Comparison of ENCODE assay signal across 8 cellular contexts in the genomic region with DNA sequence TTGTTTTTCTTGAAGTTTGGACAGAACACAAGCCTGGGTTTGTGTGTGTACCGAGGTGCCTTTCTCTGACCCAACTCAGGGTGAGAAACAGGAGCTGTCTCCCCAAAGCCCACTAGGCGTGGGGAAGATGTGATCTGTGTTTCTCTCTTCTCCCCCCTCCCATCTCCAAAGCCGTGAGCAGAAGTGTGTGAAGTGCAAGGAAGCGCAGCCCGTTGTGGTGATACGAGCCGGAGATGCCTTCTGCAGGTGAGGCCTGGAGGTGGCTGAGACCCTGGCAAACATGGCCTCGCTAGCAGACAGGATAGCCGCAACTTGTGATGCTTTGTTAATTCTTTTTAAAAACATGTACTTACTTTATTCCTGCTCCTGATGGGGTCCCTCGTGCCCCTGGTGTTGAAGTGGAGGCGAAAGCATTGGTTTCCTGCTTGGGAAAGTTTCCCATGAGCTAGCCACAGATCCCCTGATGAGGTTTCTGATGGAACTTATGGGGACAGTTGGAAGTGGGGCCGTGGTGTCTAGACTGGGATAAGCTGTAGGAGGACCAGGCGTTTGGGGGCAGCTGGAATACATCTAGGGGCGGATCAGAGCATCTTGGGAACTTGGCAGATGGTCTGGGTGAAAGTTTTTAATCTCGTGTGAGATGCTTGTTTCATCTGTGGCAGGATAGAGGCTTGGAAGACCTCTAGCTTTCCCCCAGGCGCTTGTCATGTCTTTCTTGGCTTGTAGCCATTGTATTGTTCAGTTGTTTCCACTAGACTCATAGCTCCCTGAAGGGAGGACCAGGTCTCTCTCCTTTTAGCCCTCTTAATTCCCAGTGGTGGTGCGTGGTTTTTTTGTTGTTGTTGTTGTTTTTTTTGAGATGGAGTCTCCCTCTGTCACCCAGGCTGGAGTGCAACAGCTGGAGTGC. TPM values are rescaled to one million over a fixed set of nuclear protein-coding genes. Genes with fewer than 3 reads are reported as not detected.
DNase-seq lines count a peak whose midpoint lies in the region; ATAC-seq and TF ChIP-seq lines count a peak whose summit lies in the region.

No MANE protein-coding gene starts in this region.

- no peaks in the 10 kb centered on the region for H3K4me1 ChIP-seq in MM.1S (ENCODE audit: low read length)

- no peaks in the 10 kb centered on the region for H3K27me3 Mint-ChIP-seq in CD4-positive, alpha-beta T cell
- no peaks in the 10 kb centered on the region for H3K27me3 Mint-ChIP-seq in nephron (ENCODE audit: low read depth)

- no peaks in the 10 kb centered on the region for H3K27me3 ChIP-seq in CD4-positive, alpha-beta T cell (ENCODE audit: control insufficient read depth, insufficient read depth, low read length)
- H3K27me3 ChIP-seq in MM.1S (replicated peaks; ENCODE audit: insufficient read depth, low read length) = no peaks in the 10 kb centered on the region
- H3K27me3 ChIP-seq in dorsolateral prefrontal cortex = no peaks in the 10 kb centered on the region

- no peak for ATAC-seq in CD4-positive, alpha-beta T cell (ENCODE audit: poor library complexity)

- peak overlapping the region; percentile 92 for H3K27ac Mint-ChIP-seq in CD4-positive, alpha-beta T cell
- peak overlapping the region in 1 of 3 experiments; percentile 13 for H3K27ac Mint-ChIP-seq in nephron

- CTCF ChIA-PET in CD4-positive, alpha-beta T cell (lab: Charles Lee) = interaction anchor here (1.2 kb wide), 1 partner anchor 30 kb away, joined by 6 read pairs; no protein-coding TSS in a partner anchor

- H3F3A ChIP-seq in MM.1S (ENCODE audit: insufficient read depth, low read length) = peaks cover 7% of the 10 kb centered on the region; the same call in 1 of the 2 replicates

- POLR2A ChIA-PET in CD4-positive, alpha-beta T cell (lab: Charles Lee) = interaction anchor here (0.7 to 8.2 kb wide), 6 partner anchors 15 to 408 kb away, joined by 3 to 71 read pairs (median 3); a partner anchor contains a TSS

- H3K27ac ChIP-seq in CD4-positive, alpha-beta T cell (ENCODE audit: low read depth, low read length) = peak overlapping the region; percentile 57
- H3K27ac ChIP-seq in MM.1S (ENCODE audit: low read length) = peak overlapping the region; percentile 49; the same call in 1 of the 2 replicates
- H3K27ac ChIP-seq in dorsolateral prefrontal cortex = peak overlapping the region in 28 of 59 donors; percentile 33 to 94 (median 78)

- H3K4me3 ChIP-seq in MM.1S (ENCODE audit: low read length) (peak overlapping the region; percentile 80), dorsolateral prefrontal cortex (peak overlapping the region; percentile 63 to 100 (median 98))

- H3K9me3 ChIP-seq in CD4-positive, alpha-beta T cell (ENCODE audit: control insufficient read depth, low read length) = no peaks in the 10 kb centered on the region
- H3K9me3 ChIP-seq in MM.1S (replicated peaks; ENCODE audit: insufficient read depth, low read length) = no peaks in the 10 kb centered on the region

- no peaks in the 10 kb centered on the region for H3K9me2 ChIP-seq in MM.1S (replicated peaks; ENCODE audit: insufficient read depth, low read length)

- no peaks in the 10 kb centered on the region for H3K9me3 Mint-ChIP-seq in CD4-positive, alpha-beta T cell
- H3K9me3 Mint-ChIP-seq in nephron = no peaks in the 10 kb centered on the region

- H3K9ac ChIP-seq in MM.1S (ENCODE audit: low read length) = peak overlapping the region; percentile 72; the same call in 1 of the 2 replicates

- H4K20me1 ChIP-seq in MM.1S (ENCODE audit: insufficient read depth, low read length) = no peaks in the 10 kb centered on the region

- TF ChIP-seq CTCF in CD4-positive, alpha-beta T cell (IDR thresholded peaks at IDR 0.05) = no peak
- TF ChIP-seq CTCF in MM.1S (IDR thresholded peaks at IDR 0.05; ENCODE audit: low read length) (no peak), dorsolateral prefrontal cortex (IDR thresholded peaks at IDR 0.05 in 54 of 56, conservative IDR thresholded peaks at IDR 0.05 in 2 of 56; ENCODE audit: low read depth in 1 of 56, partially characterized antibody in 56 of 56) (no peak), nephron (IDR thresholded peaks at IDR 0.05; ENCODE audit: unreplicated experiment in 3 of 3) (no peak)

- intact Hi-C loops in CD4-positive, alpha-beta T cell (cut with DNase I, micrococcal nuclease) = loop anchor here (1.0 to 10.0 kb wide), 5 partner anchors 132 to 1268 kb away; a partner anchor contains a TSS
- intact Hi-C loops in dorsolateral prefrontal cortex (cut with DNase I) = loop anchor here (2.0 to 5.0 kb wide), 3 partner anchors 44 to 136 kb away; a partner anchor contains a TSS

- peaks cover 46% of the 10 kb centered on the region for H3K4me1 Mint-ChIP-seq in CD4-positive, alpha-beta T cell (ENCODE audit: low read depth)
- H3K4me1 Mint-ChIP-seq in nephron = peaks cover 20% of the 10 kb centered on the region

- H3K79me2 ChIP-seq in MM.1S (ENCODE audit: low read length) = peaks cover 27% of the 10 kb centered on the region

- peak overlapping the region; percentile 58; the same call in 1 of the 2 replicates for H2AFZ ChIP-seq in MM.1S (ENCODE audit: low read length)

- H3K4me3 Mint-ChIP-seq in CD4-positive, alpha-beta T cell = peak overlapping the region; percentile 89
- H3K4me3 Mint-ChIP-seq in nephron = peak overlapping the region; percentile 79 to 88 (median 85)

- DNase-seq in CD4-positive, alpha-beta T cell = no peak
- peak; percentile 19 for DNase-seq in MM.1S
- no peak for DNase-seq in dorsolateral prefrontal cortex
- no peak for DNase-seq in GF-D8 (lab: John Stamatoyannopoulos, UW)
- DNase-seq in GOT3 (lab: John Stamatoyannopoulos, UW) = no peak
- no peak for DNase-seq in NCI-H187 (lab: John Stamatoyannopoulos, UW)
- no peak for DNase-seq in AML-193 (lab: John Stamatoyannopoulos, UW)

- H3K4me2 ChIP-seq in MM.1S (ENCODE audit: low read depth, low read length) = peak overlapping the region; percentile 70; the same call in 1 of the 2 replicates

- H3K36me3 ChIP-seq in MM.1S (replicated peaks; ENCODE audit: insufficient read depth, low read length) = no peaks in the 10 kb centered on the region

- H3K36me3 Mint-ChIP-seq in CD4-positive, alpha-beta T cell (ENCODE audit: low read depth) = peaks cover 28% of the 10 kb centered on the region
- no peaks in the 10 kb centered on the region for H3K36me3 Mint-ChIP-seq in nephron (ENCODE audit: low read depth)

RNA-seq across cellular contexts. Expression of a gene that starts 0.9 kb away (rescaled TPM):
- 10 to 100 TPM; 39.3 to 44.0 TPM for total RNA-seq in CD4-positive, alpha-beta T cell
- 10 to 100 TPM; 14.1 to 40.3 (median 24.0) TPM for total RNA-seq in dorsolateral prefrontal cortex

RNA-seq across cellular contexts. Expression of a gene that starts 1.0 kb away (rescaled TPM):
- total RNA-seq in CD4-positive, alpha-beta T cell = 100 to 1,000 TPM; 334 to 355 TPM
- total RNA-seq in dorsolateral prefrontal cortex = 10 to 100 TPM; 15.1 to 52.4 (median 24.8) TPM

RNA-seq across cellular contexts. Expression of a gene that starts 20.9 kb away (rescaled TPM):
- total RNA-seq in CD4-positive, alpha-beta T cell = 1 to 10 TPM; 3.0 to 3.5 TPM
- total RNA-seq in dorsolateral prefrontal cortex = 1 to 10 TPM in 49 of 120 experiments, under 1 TPM in 62, not detected in 9; 0.26 to 2.6 (median 0.90) TPM

RNA-seq across cellular contexts. Expression of a gene that starts 44.3 kb away (rescaled TPM):
- total RNA-seq in CD4-positive, alpha-beta T cell = 10 to 100 TPM; 74.2 to 76.9 TPM
- total RNA-seq in dorsolateral prefrontal cortex = 100 to 1,000 TPM in 5 of 120 experiments, 10 to 100 TPM in 115; 44.3 to 110 (median 70.6) TPM

RNA-seq across cellular contexts. Expression of a gene that starts 56.4 kb away (rescaled TPM):
- 100 to 1,000 TPM; 292 to 294 TPM for total RNA-seq in CD4-positive, alpha-beta T cell
- 10 to 100 TPM in 119 of 120 experiments, 1 to 10 TPM in 1; 8.7 to 94.0 (median 30.1) TPM for total RNA-seq in dorsolateral prefrontal cortex

Comparison
In these comparisons a context has a peak if more than half of its experiments do, and no peak if none do; other contexts are left out.
1. RNA of a gene that starts 1.0 kb away (total RNA-seq): 334 to 355 TPM in CD4-positive, alpha-beta T cell; 15.1 to 52.4 TPM in dorsolateral prefrontal cortex; every median in the first group is over 4 times any median in the second.